In the genomic region with DNA sequence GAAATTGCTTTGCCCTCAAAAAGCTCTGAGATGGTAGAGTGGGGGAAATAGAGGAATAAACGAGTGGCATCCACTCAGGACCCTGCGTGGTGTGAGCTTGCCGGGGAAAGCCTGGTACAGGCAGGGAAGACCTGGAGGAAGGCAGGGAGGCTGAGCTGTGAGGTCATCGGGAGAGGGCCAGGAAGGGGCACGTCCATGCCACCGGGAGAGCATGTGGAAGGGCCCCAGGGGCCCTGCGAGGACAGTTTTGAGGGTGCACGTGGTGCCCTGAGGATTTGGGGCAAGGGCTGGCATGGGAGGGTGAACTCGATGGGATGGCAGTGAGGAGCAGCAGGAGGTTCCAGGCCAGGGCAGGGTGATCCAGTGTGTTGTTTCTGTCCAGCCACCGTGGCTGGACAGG, we compare ENCODE assay signal across 36 cellular contexts. TPM values are rescaled to one million over a fixed set of nuclear protein-coding genes. Genes with fewer than 3 reads are reported as not detected.
DNase-seq lines count a peak whose midpoint lies in the region; ATAC-seq, FAIRE-seq and TF ChIP-seq lines count a peak whose summit lies in the region.
"Had no signal": no experiment of that assay in that cellular context is flagged by ENCODE, and none has a peak within 500 bp of the region (broad histone marks: within the 10 kb centered on the region; RNA-seq: fewer than 3 reads in every experiment).

No MANE protein-coding gene starts in this region.

- H3K36me3 ChIP-seq in H1 (ENCODE audit: control insufficient read depth in 2 of 4, insufficient read depth in 4 of 4, low read length in 3 of 4) = no peaks in the 10 kb centered on the region
- peaks cover 0 to 2% of the 10 kb centered on the region in 2 donors for H3K36me3 ChIP-seq in neuronal stem cell (replicated peaks in 1 of 2; ENCODE audit: control insufficient read depth in 2 of 2, insufficient read depth in 2 of 2, low read length in 2 of 2)
- H3K36me3 ChIP-seq: ascending aorta, left ventricle myocardium inferior, ovary, upper lobe of left lung had no signal

- H2BK12ac ChIP-seq in H1 (ENCODE audit: low read depth, low read length) (peak overlapping the region; percentile 60; the same call in 1 of the 2 replicates), neuronal stem cell (ENCODE audit: low read length) (peak overlapping the region; percentile 91)

- no peak for TF ChIP-seq POLR2A in H1 (IDR thresholded peaks at IDR 0.05; ENCODE audit: control extremely low read depth in 1 of 2, low read depth in 2 of 2, low read length in 2 of 2)

- H3K4me1 ChIP-seq in H1 (replicated peaks in 1 of 4; ENCODE audit: control insufficient read depth in 3 of 4, insufficient read depth in 4 of 4, low read length in 3 of 4) (peaks cover 0 to 12% (median 7%) of the 10 kb centered on the region in 4 experiments; a peak in 4 of 7 replicates), neuronal stem cell (ENCODE audit: control insufficient read depth in 2 of 2, insufficient read depth in 1 of 2, low read depth in 1 of 2, low read length in 2 of 2) (peaks cover 15 to 19% of the 10 kb centered on the region in 2 donors)
- H3K4me1 ChIP-seq: A549, ascending aorta, Caco-2, left ventricle myocardium inferior had no signal

- H3K9ac ChIP-seq in H1 (replicated peaks in 1 of 4; ENCODE audit: extremely low read depth in 1 of 4, low read depth in 3 of 4, low read length in 3 of 4) (no peak overlapping the region), neuronal stem cell (ENCODE audit: low read depth, low read length, poor library complexity) (peak overlapping the region; percentile 60)

- POLR2A ChIA-PET in H1 (lab: Charles Lee; ENCODE audit: partially characterized antibody) = no interaction called here

- no peak overlapping the region for H3K4ac ChIP-seq in H1 (replicated peaks; ENCODE audit: insufficient read length, low read depth, low read length)
- H3K4ac ChIP-seq in neuronal stem cell (ENCODE audit: low read length) = peak overlapping the region; percentile 99

- H3K9me3 Mint-ChIP-seq in activated naive CD4-positive, alpha-beta T cell treated with anti-CD3 and anti-CD28 coated beads, Interleukin-2, amount 50 U/mL, for 24 hours = peaks cover 5% of the 10 kb centered on the region
- peaks cover 0 to 9% of the 10 kb centered on the region in 2 donors for H3K9me3 Mint-ChIP-seq in activated naive CD4-positive, alpha-beta T cell treated with anti-CD3 and anti-CD28 coated beads, Interleukin-2, amount 50 U/mL, for 72 hours
- H3K9me3 Mint-ChIP-seq: naive thymus-derived CD8-positive, alpha-beta T cell had no signal

- no peaks in the 10 kb centered on the region for H3K36me3 Mint-ChIP-seq in activated naive CD4-positive, alpha-beta T cell treated with anti-CD3 and anti-CD28 coated beads, Interleukin-2, amount 50 U/mL, for 24 hours
- H3K36me3 Mint-ChIP-seq in activated naive CD4-positive, alpha-beta T cell treated with anti-CD3 and anti-CD28 coated beads, Interleukin-2, amount 50 U/mL, for 72 hours = peaks cover 0 to 18% of the 10 kb centered on the region in 2 donors
- H3K36me3 Mint-ChIP-seq: naive thymus-derived CD8-positive, alpha-beta T cell had no signal

- H2AK5ac ChIP-seq in H1 (ENCODE audit: low read depth, low read length) = no peak overlapping the region
- peak overlapping the region; percentile 100 for H2AK5ac ChIP-seq in neuronal stem cell (ENCODE audit: low read depth, low read length)

- H4K91ac ChIP-seq in H1 (replicated peaks; ENCODE audit: insufficient read length, low read length) (no peak overlapping the region), neuronal stem cell (ENCODE audit: low read depth, low read length, poor library complexity) (peak overlapping the region; percentile 30)

- H3K79me2 ChIP-seq in H1 (ENCODE audit: control insufficient read depth in 1 of 2, insufficient read depth in 2 of 2, low read length in 2 of 2) = no peaks in the 10 kb centered on the region

- H3K14ac ChIP-seq in H1 (ENCODE audit: insufficient read length) (no peak overlapping the region), neuronal stem cell (ENCODE audit: low read length) (peak overlapping the region; percentile 82)

- no peaks in the 10 kb centered on the region for H3K27me3 ChIP-seq in HL-60 (ENCODE audit: insufficient read depth, poor library complexity, severe bottlenecking)
- no peaks in the 10 kb centered on the region for H3K27me3 ChIP-seq in H1 (replicated peaks in 1 of 4; ENCODE audit: control insufficient read depth in 3 of 4, extremely low read depth in 1 of 4, insufficient read depth in 3 of 4, low read length in 3 of 4)
- peaks cover 0 to 14% (median 2%) of the 10 kb centered on the region in 3 experiments for H3K27me3 ChIP-seq in neuronal stem cell (ENCODE audit: control insufficient read depth in 3 of 3, insufficient read depth in 3 of 3, low read depth in 1 of 3, low read length in 3 of 3)
- H3K27me3 ChIP-seq: ascending aorta, ovary had no signal

- H3K79me1 ChIP-seq in H1 (ENCODE audit: low read depth, low read length) (no peaks in the 10 kb centered on the region), neuronal stem cell (ENCODE audit: low read depth, low read length) (peaks cover 4% of the 10 kb centered on the region)

- H3K18ac ChIP-seq in H1 (ENCODE audit: extremely low read depth, low read length) (no peak overlapping the region), neuronal stem cell (ENCODE audit: low read length) (peak overlapping the region; percentile 98)

- no peaks in the 10 kb centered on the region for H3K27me3 Mint-ChIP-seq in activated naive CD4-positive, alpha-beta T cell treated with anti-CD3 and anti-CD28 coated beads, Interleukin-2, amount 50 U/mL, for 24 hours

- no peak overlapping the region for H2BK20ac ChIP-seq in H1 (ENCODE audit: low read length)

- 89% methylated on average over 8 of the region's 10 CpGs; no CpG with 5 or more reads in 1 of the 2 experiments for WGBS in H1 (ENCODE audit: extremely low coverage in 1 of 2, insufficient coverage in 1 of 2, insufficient read length in 1 of 2, insufficient replicate concordance in 2 of 2, low coverage in 1 of 2, low lambda C conversion rate in 2 of 2, missing lambda C conversion rate in 1 of 2), 2 experiments
- no CpG with 5 or more reads among the region's 10 CpGs for WGBS in neuronal stem cell (ENCODE audit: extremely low coverage in 2 of 2, insufficient read length in 2 of 2, insufficient replicate concordance in 1 of 2), 2 donors

- no peak for DNase-seq in activated naive CD4-positive, alpha-beta T cell treated with anti-CD3 and anti-CD28 coated beads, Interleukin-2, amount 50 U/mL, for 72 hours (ENCODE audit: low spot score in 2 of 2)
- DNase-seq in HL-60 (ENCODE audit: low read depth in 1 of 2, low spot score in 1 of 2) (no peak), H1 (ENCODE audit: low read depth in 1 of 2, low spot score in 2 of 2) (no peak), neuronal stem cell (ENCODE audit: low spot score) (no peak), occipital lobe (lab: John Stamatoyannopoulos, UW) (no peak), SW480 (ENCODE audit: low spot score) (no peak)
- DNase-seq: activated CD4-positive, alpha-beta T cell treated with anti-CD3 and anti-CD28 coated beads for 4 hours; activated naive CD4-positive, alpha-beta T cell treated with anti-CD3 and anti-CD28 coated beads, Interleukin-2, amount 10 ng/mL, durations not matched to agents 7 days and 5 days; activated T-cell treated with anti-CD3 and anti-CD28 coated beads, Interleukin-2, amount 50 U/mL, for 72 hours; Caco-2; central memory CD4-positive, alpha-beta T cell; DMS79 treated with DMSO at 0.1 percent for 48 hours; HCEC 1CT; MM.1S; NCI-H2081; NCI-H2227 treated with DMSO at 0.1 percent for 48 hours; NCI-H526 treated with DMSO at 0.1 percent for 48 hours; ovary; retina; small intestine; stimulated activated CD4-positive, alpha-beta T cell treated with anti-CD3 and anti-CD28 coated beads, Interleukin-1b, Interleukin-23, amount 100 ng/mL, for 48 hours; stimulated activated CD8-positive, alpha-beta memory T cell treated with anti-CD3 and anti-CD28 coated beads, Interleukin-4, amount 100 ng/mL, for 48 hours; T-helper 2 cell had no signal

- H3K4me3 ChIP-seq in HL-60 (replicated peaks; ENCODE audit: insufficient read depth, low read length) (no peak overlapping the region), H1 (ENCODE audit: extremely low read depth in 1 of 4, insufficient read depth in 2 of 4, low read depth in 3 of 4, low read length in 4 of 4) (no peak overlapping the region), neuronal stem cell (ENCODE audit: low read length in 2 of 2) (no peak overlapping the region)
- H3K4me3 ChIP-seq: A549, ascending aorta, K562, left ventricle myocardium inferior, ovary, upper lobe of left lung had no signal

- H4K8ac ChIP-seq in H1 (ENCODE audit: extremely low read depth, insufficient read depth, low read length) = no peak overlapping the region
- H4K8ac ChIP-seq in neuronal stem cell (ENCODE audit: low read depth, low read length) = peak overlapping the region; percentile 48

- ATAC-seq in activated naive CD4-positive, alpha-beta T cell treated with anti-CD3 and anti-CD28 coated beads, Interleukin-2, amount 50 U/mL, for 72 hours = no peak
- ATAC-seq in HG02885 (IDR thresholded peaks at IDR 0.05; ENCODE audit: poor library complexity, unreplicated experiment) = no peak
- ATAC-seq: activated T-cell treated with anti-CD3 and anti-CD28 coated beads, Interleukin-2, amount 50 U/mL, for 72 hours; K562; naive thymus-derived CD8-positive, alpha-beta T cell had no signal

- H3K23ac ChIP-seq in H1 (ENCODE audit: insufficient read length) (no peak overlapping the region), neuronal stem cell (ENCODE audit: low read depth, low read length, poor library complexity) (peak overlapping the region; percentile 55)

- TF ChIP-seq EP300 in H1 (IDR thresholded peaks at IDR 0.05; ENCODE audit: borderline replicate concordance in 1 of 2, low read depth in 2 of 2, low read length in 2 of 2) = no peak

- H3K27ac ChIP-seq in HL-60 (replicated peaks) (peak overlapping the region; percentile 78; the same call in 1 of the 2 replicates), H1 (ENCODE audit: low read depth, low read length) (no peak overlapping the region), neuronal stem cell (replicated peaks; ENCODE audit: low read length) (no peak overlapping the region)
- H3K27ac ChIP-seq: A549, ascending aorta, left ventricle myocardium inferior, ovary, upper lobe of left lung had no signal

- H2AFZ ChIP-seq in H1 (ENCODE audit: low read length) (no peak overlapping the region), neuronal stem cell (ENCODE audit: low read length) (no peak overlapping the region)

- TF ChIP-seq RAD21 in H1 (IDR thresholded peaks at IDR 0.05 in 1 of 2, conservative IDR thresholded peaks at IDR 0.05 in 1 of 2; ENCODE audit: low read depth in 2 of 2, low read length in 2 of 2) = no peak

- H3K9me3 ChIP-seq in H1 (ENCODE audit: insufficient read depth in 2 of 2, low read depth in 1 of 2, low read length in 1 of 2) (no peaks in the 10 kb centered on the region), neuronal stem cell (replicated peaks in 1 of 2; ENCODE audit: control insufficient read depth in 2 of 2, insufficient read depth in 1 of 2, low read depth in 1 of 2, low read length in 2 of 2) (peaks cover 2% of the 10 kb centered on the region in 2 donors)
- H3K9me3 ChIP-seq: ascending aorta, ovary had no signal

- H3K4me3 Mint-ChIP-seq in activated naive CD4-positive, alpha-beta T cell treated with anti-CD3 and anti-CD28 coated beads, Interleukin-2, amount 50 U/mL, for 24 hours = no peak overlapping the region
- H3K4me3 Mint-ChIP-seq: activated naive CD4-positive, alpha-beta T cell treated with anti-CD3 and anti-CD28 coated beads, Interleukin-2, amount 10 ng/mL, durations not matched to agents 7 days and 5 days had no signal

- H3K4me2 ChIP-seq in H1 (ENCODE audit: insufficient read depth in 1 of 2, low read depth in 2 of 2, low read length in 2 of 2) (no peak overlapping the region), neuronal stem cell (ENCODE audit: insufficient read depth, low read length, poor library complexity, severe bottlenecking) (no peak overlapping the region)
- H3K4me2 ChIP-seq: A549 had no signal

- CTCF ChIA-PET in H1 (lab: Charles Lee; ENCODE audit: partially characterized antibody) = interaction anchor here (1.2 to 1.3 kb wide), 2 partner anchors 56 to 80 kb away, joined by 3 to 4 read pairs; no protein-coding TSS in a partner anchor

- peaks cover 46% of the 10 kb centered on the region for H3K4me1 Mint-ChIP-seq in activated naive CD4-positive, alpha-beta T cell treated with anti-CD3 and anti-CD28 coated beads, Interleukin-2, amount 50 U/mL, for 24 hours

- no peak overlapping the region for H2BK120ac ChIP-seq in H1 (replicated peaks; ENCODE audit: low read depth, low read length)
- H2BK120ac ChIP-seq in neuronal stem cell (ENCODE audit: low read depth, low read length) = peak overlapping the region; percentile 87

- no peak overlapping the region for H4K5ac ChIP-seq in H1 (ENCODE audit: insufficient read length, low read depth, low read length)

- no peak for FAIRE-seq in H1 (lab: Jason Lieb, UNC)
- FAIRE-seq: A549, K562, RCC 7860, small intestine had no signal

- no peak overlapping the region for H2BK15ac ChIP-seq in H1 (ENCODE audit: low read length)
- peak overlapping the region; percentile 100 for H2BK15ac ChIP-seq in neuronal stem cell (ENCODE audit: low read length)

- peaks cover 0 to 2% of the 10 kb centered on the region in 2 experiments for H4K20me1 ChIP-seq in H1 (replicated peaks in 1 of 2; ENCODE audit: control insufficient read depth in 1 of 2, insufficient read depth in 2 of 2, low read length in 2 of 2)

- H2BK5ac ChIP-seq in H1 (ENCODE audit: low read depth, low read length) = no peak overlapping the region
- H2BK5ac ChIP-seq in neuronal stem cell (ENCODE audit: low read length) = peak overlapping the region; percentile 87

- TF ChIP-seq CTCF in HL-60 (IDR thresholded peaks at IDR 0.05; ENCODE audit: insufficient read depth, low read length) = no peak
- TF ChIP-seq CTCF in H1 (IDR thresholded peaks at IDR 0.05; ENCODE audit: control extremely low read depth in 1 of 3, insufficient read depth in 1 of 3, low read depth in 1 of 3, low read length in 3 of 3) = no peak

- no peaks in the 10 kb centered on the region; the same call in 1 of the 2 replicates for H3K23me2 ChIP-seq in H1 (ENCODE audit: low read depth, low read length)

- H3K27ac Mint-ChIP-seq in activated naive CD4-positive, alpha-beta T cell treated with anti-CD3 and anti-CD28 coated beads, Interleukin-2, amount 50 U/mL, for 24 hours = peak overlapping the region; percentile 76
- peak overlapping the region in 1 of 2 donors; percentile 70 for H3K27ac Mint-ChIP-seq in activated naive CD4-positive, alpha-beta T cell treated with anti-CD3 and anti-CD28 coated beads, Interleukin-2, amount 50 U/mL, for 72 hours
- H3K27ac Mint-ChIP-seq: activated T-cell treated with anti-CD3 and anti-CD28 coated beads, Interleukin-2, amount 50 U/mL, for 72 hours had no signal

- no peak overlapping the region for H3K56ac ChIP-seq in H1 (replicated peaks; ENCODE audit: insufficient read length, low read depth, low read length)

RNA-seq across cellular contexts. Expression of gene CBFA2T3, which starts 56.3 kb away (rescaled TPM):
- total RNA-seq in activated naive CD4-positive, alpha-beta T cell treated with anti-CD3 and anti-CD28 coated beads, Interleukin-2, amount 50 U/mL, for 72 hours = 1 to 10 TPM in 1 of 2 donors, under 1 TPM in 1; 0.76 to 1.1 TPM
- 1.3 and 2.7 TPM in 2 replicates for total RNA-seq in H1 (2021; fragmentation: NEBNext Ultra II Directional; extraction: Animal tissue kit (Norgen Biotek cat#: 25700))
- 0.51 and 1.5 TPM in 2 replicates for polyA plus RNA-seq in H1 (2011; rRNA removed)
- polyA plus RNA-seq in H1 (2011; cell fraction: cytosol; rRNA removed) = 0.62 TPM
- polyA plus RNA-seq in H1 (2011; cell fraction: nucleus; rRNA removed) = 3.9 TPM
- polyA plus RNA-seq in H1 (2012, experiment 1 of 2) = 0.99 to 1.7 TPM (median 1.2 TPM) in 4 replicates
- 1.1 TPM for polyA plus RNA-seq in H1 (2012, experiment 2 of 2)
- 1.6 TPM for polyA plus RNA-seq in H1 (2013, experiment 1 of 2)
- 1.2 TPM for polyA plus RNA-seq in H1 (2013, experiment 2 of 2)
- polyA minus RNA-seq in H1 (2011; rRNA and poly(A)+ RNA removed) = 0.59 and 0.66 TPM in 2 replicates
- 2.9 TPM for polyA minus RNA-seq in H1 (2011; cell fraction: cytosol; rRNA and poly(A)+ RNA removed)
- 2.1 TPM for polyA minus RNA-seq in H1 (2011; cell fraction: nucleus; rRNA and poly(A)+ RNA removed)
- 8.3 TPM for polyA plus RNA-seq in neuronal stem cell (2013, experiment 1 of 2)
- polyA plus RNA-seq in neuronal stem cell (2013, experiment 2 of 2) = 8.0 TPM
- total RNA-seq in occipital lobe = 1.9 TPM
- total RNA-seq: dermis microvascular lymphatic vessel endothelial cell, HT1080, SK-MEL-5 had no signal
- polyA plus RNA-seq: BJ had no signal
